14 cellular contexts compared by ENCODE assay signal in genomic region chr11:93734427-93735222, GRCh38. TPM values are rescaled to one million over a fixed set of nuclear protein-coding genes. Genes with fewer than 3 reads are reported as not detected.
A peak's percentile ranks its signal among the peaks of the same experiment; 100 is the strongest.
DNase-seq lines count a peak whose midpoint lies in the region; ATAC-seq, FAIRE-seq and TF ChIP-seq lines count a peak whose summit lies in the region.
"Had no signal": no experiment of that assay in that cellular context is flagged by ENCODE, and none has a peak within 500 bp of the region (broad histone marks: within the 10 kb centered on the region; RNA-seq: fewer than 3 reads in every experiment).

No MANE protein-coding gene starts in this region.

- H3K4me3 ChIP-seq in OCI-LY1 (ENCODE audit: low read depth, low read length, poor library complexity, severe bottlenecking) (no peak overlapping the region), K562 (no peak overlapping the region), skeletal muscle satellite cell (ENCODE audit: low read length) (no peak overlapping the region), prostate gland (no peak overlapping the region)
- H3K4me3 ChIP-seq: sigmoid colon had no signal

- ATAC-seq in K562 (peak; percentile 16), HG02763 (IDR thresholded peaks at IDR 0.05; ENCODE audit: unreplicated experiment) (no peak), HG03045 (IDR thresholded peaks at IDR 0.05; ENCODE audit: unreplicated experiment) (no peak)

- H3K79me2 ChIP-seq in OCI-LY1 (ENCODE audit: insufficient read depth, low read length) = peaks cover 40% of the 10 kb centered on the region
- peaks cover 76% of the 10 kb centered on the region for H3K79me2 ChIP-seq in K562 (ENCODE audit: control insufficient read depth, insufficient read depth, low read length)

- H3K9me3 ChIP-seq in OCI-LY1 (ENCODE audit: low read length) (no peaks in the 10 kb centered on the region), K562 (replicated peaks; ENCODE audit: control insufficient read depth, insufficient read depth, low read depth, low read length) (no peaks in the 10 kb centered on the region), skeletal muscle satellite cell (replicated peaks; ENCODE audit: low read length) (no peaks in the 10 kb centered on the region), prostate gland (no peaks in the 10 kb centered on the region)
- H3K9me3 ChIP-seq: BE2C, sigmoid colon had no signal

- TF ChIP-seq CTCF in OCI-LY1 (IDR thresholded peaks at IDR 0.05; ENCODE audit: low read length) = no peak
- no peak for TF ChIP-seq CTCF in K562 (IDR thresholded peaks at IDR 0.05 in 2 of 3, conservative IDR thresholded peaks at IDR 0.05 in 1 of 3; ENCODE audit: insufficient read depth in 2 of 3, low read depth in 1 of 3, low read length in 3 of 3)
- no peak for TF ChIP-seq CTCF in prostate gland (IDR thresholded peaks at IDR 0.05)

- no peak for DNase-seq in activated T-cell treated with anti-CD3 and anti-CD28 coated beads, Interleukin-2, amount 50 U/mL, for 24 hours
- DNase-seq in activated T-cell treated with anti-CD3 and anti-CD28 coated beads for 4 hours (no peak), K562 (ENCODE audit: extremely low read depth in 1 of 4, low spot score in 3 of 4) (no peak), prostate gland (ENCODE audit: low spot score) (no peak)
- DNase-seq: BE2C, brain microvascular endothelial cell, NCI-H1105, NCI-H748 treated with DMSO at 0.1 percent for 48 hours, sigmoid colon, trophoblast cell had no signal

- no peaks in the 10 kb centered on the region for H3K27me3 Mint-ChIP-seq in activated T-cell treated with anti-CD3 and anti-CD28 coated beads, Interleukin-2, amount 50 U/mL, for 24 hours

- no peaks in the 10 kb centered on the region for H3K9me3 Mint-ChIP-seq in activated T-cell treated with anti-CD3 and anti-CD28 coated beads, Interleukin-2, amount 50 U/mL, for 24 hours

- H3K27me3 ChIP-seq in OCI-LY1 (ENCODE audit: insufficient read depth, low read length) (no peaks in the 10 kb centered on the region), K562 (ENCODE audit: control insufficient read depth in 2 of 2, insufficient read depth in 2 of 2, low read length in 2 of 2) (no peaks in the 10 kb centered on the region), skeletal muscle satellite cell (ENCODE audit: control insufficient read depth, insufficient read depth, low read length) (no peaks in the 10 kb centered on the region), prostate gland (replicated peaks; ENCODE audit: insufficient read depth) (no peaks in the 10 kb centered on the region)
- H3K27me3 ChIP-seq: BE2C, brain microvascular endothelial cell, sigmoid colon had no signal

- peak overlapping the region; percentile 100 for H3K4me3 Mint-ChIP-seq in activated T-cell treated with anti-CD3 and anti-CD28 coated beads, Interleukin-2, amount 50 U/mL, for 24 hours

- no peaks in the 10 kb centered on the region for H3K9me1 ChIP-seq in K562 (ENCODE audit: control insufficient read depth, insufficient read depth, low read length)

- H3K4me1 ChIP-seq in OCI-LY1 (ENCODE audit: insufficient read depth, low read length, severe bottlenecking) = peaks cover 60% of the 10 kb centered on the region
- H3K4me1 ChIP-seq in K562 (replicated peaks in 1 of 2; ENCODE audit: control insufficient read depth in 2 of 2, insufficient read depth in 2 of 2, low read length in 2 of 2) = no peaks in the 10 kb centered on the region; a peak in 3 of 5 replicates
- H3K4me1 ChIP-seq in skeletal muscle satellite cell (ENCODE audit: control insufficient read depth, insufficient read depth, low read length) = peaks cover 45% of the 10 kb centered on the region
- peaks cover 3% of the 10 kb centered on the region for H3K4me1 ChIP-seq in prostate gland (replicated peaks)
- H3K4me1 ChIP-seq: BE2C had no signal

- H3K36me3 Mint-ChIP-seq in activated T-cell treated with anti-CD3 and anti-CD28 coated beads, Interleukin-2, amount 50 U/mL, for 24 hours (ENCODE audit: low read depth) = peaks cover 100% of the 10 kb centered on the region

- H4K20me1 ChIP-seq in OCI-LY1 (ENCODE audit: insufficient read depth, low read length) (peaks cover 3% of the 10 kb centered on the region; the same call in 1 of the 2 replicates), K562 (replicated peaks; ENCODE audit: control insufficient read depth, insufficient read depth, low read length) (peaks cover 4% of the 10 kb centered on the region)

- H3K27ac ChIP-seq in OCI-LY1 (ENCODE audit: low read depth, low read length, poor library complexity, severe bottlenecking) = no peak overlapping the region
- H3K27ac ChIP-seq in K562 (ENCODE audit: extremely low read depth, low read depth, low read length) = no peak overlapping the region
- no peak overlapping the region for H3K27ac ChIP-seq in prostate gland
- H3K27ac ChIP-seq: brain microvascular endothelial cell, sigmoid colon had no signal

- H3K36me3 ChIP-seq in OCI-LY1 (ENCODE audit: insufficient read depth, low read length) (peaks cover 100% of the 10 kb centered on the region), K562 (ENCODE audit: control insufficient read depth, insufficient read depth, low read length) (peaks cover 100% of the 10 kb centered on the region), skeletal muscle satellite cell (ENCODE audit: insufficient read depth, low read length) (peaks cover 99% of the 10 kb centered on the region), prostate gland (peaks cover 3 to 5% of the 10 kb centered on the region in 2 donors)

- no peak for FAIRE-seq in K562 (lab: Jason Lieb, UNC)

- WGBS in K562 (ENCODE audit: insufficient coverage, low coverage, missing lambda C conversion rate) = 67% methylated on average over 1 of the region's 1 CpG
- 90% methylated on average over 1 of the region's 1 CpG for WGBS in prostate gland

- 0 out of 2 replicates have a peak overlapping the region, but pooled peaks have one; percentile 22 for H3K4me2 ChIP-seq in OCI-LY1 (ENCODE audit: low read length)
- 0 out of 2 replicates have a peak overlapping the region, but pooled peaks have one; percentile 8 for H3K4me2 ChIP-seq in K562 (ENCODE audit: insufficient read depth, low read length)
- H3K4me2 ChIP-seq in skeletal muscle satellite cell (ENCODE audit: low read length) = peak overlapping the region; percentile 27

- H3K27ac Mint-ChIP-seq in activated T-cell treated with anti-CD3 and anti-CD28 coated beads, Interleukin-2, amount 50 U/mL, for 24 hours = peak overlapping the region; percentile 90

- H3K9ac ChIP-seq in OCI-LY1 (ENCODE audit: low read length) (no peak overlapping the region), K562 (ENCODE audit: insufficient read depth in 1 of 2, low read depth in 2 of 2, low read length in 2 of 2) (peak overlapping the region in 1 of 2 experiments; percentile 12; a peak in 1 of 4 replicates), skeletal muscle satellite cell (ENCODE audit: low read depth, low read length) (peak overlapping the region; percentile 12)

- no TSS peak for BruUV-seq in K562 (replicated peaks; lab: Mats Ljungman, UMichigan)

- TF ChIP-seq POLR2A in K562 (conservative IDR thresholded peaks at IDR 0.05) (peak; percentile 69), prostate gland (IDR thresholded peaks at IDR 0.05) (no peak)

- in situ Hi-C loops in K562 (cut with MboI) = no loop called here

- TF ChIP-seq RAD21 in K562 (CRISPR knock-in tag; conservative IDR thresholded peaks at IDR 0.05 in 1 of 2, IDR thresholded peaks at IDR 0.05 in 1 of 2) = no peak

- peaks cover 67% of the 10 kb centered on the region for H3K4me1 Mint-ChIP-seq in activated T-cell treated with anti-CD3 and anti-CD28 coated beads, Interleukin-2, amount 50 U/mL, for 24 hours (ENCODE audit: low read depth)

- peaks cover 24% of the 10 kb centered on the region; the same call in 1 of the 2 replicates for H3F3A ChIP-seq in OCI-LY1 (ENCODE audit: insufficient read depth, low read length)

- intact Hi-C loops in K562 (cut with micrococcal nuclease) (no loop called here), prostate gland (cut with DNase I) (no loop called here)

- no peak for TF ChIP-seq EP300 in K562 (IDR thresholded peaks at IDR 0.05; ENCODE audit: low read length)

- H2AFZ ChIP-seq in OCI-LY1 (ENCODE audit: low read length) = no peak overlapping the region
- no peak overlapping the region for H2AFZ ChIP-seq in K562 (ENCODE audit: low read depth, low read length)

- CTCF ChIA-PET in K562 (lab: Yijun Ruan, JAX; ENCODE audit: low intra/inter-chr PET ratio) = no interaction called here

- POLR2A ChIA-PET in K562 (lab: Yijun Ruan, JAX) = interaction anchor here (0.6 to 1.2 kb wide), 3 partner anchors 13 to 419 kb away, joined by 3 to 5 read pairs (median 3); no protein-coding TSS in a partner anchor

- H3K9me2 ChIP-seq in OCI-LY1 (ENCODE audit: low read depth, low read length) = no peaks in the 10 kb centered on the region

RNA-seq across cellular contexts. Expression of gene TAF1D, which starts 6.7 kb away (rescaled TPM):
- total RNA-seq in K562 (2011; cell fraction: chromatin; rRNA removed; ENCODE audit: low replicate concordance) = 288 and 1,250 TPM in 2 replicates
- 323 and 380 TPM in 2 replicates for total RNA-seq in K562 (2011; cell fraction: nucleolus; rRNA removed)
- 528 and 703 TPM in 2 replicates for total RNA-seq in K562 (2011; cell fraction: nucleoplasm; rRNA removed)
- 155 and 182 TPM in 2 replicates for total RNA-seq in K562 (2014; rRNA removed)
- 313 and 326 TPM in 2 replicates for total RNA-seq in K562 (2014; rRNA removed; fragmentation: Illumina TruSeq; extraction: Trizol)
- 301 and 347 TPM in 2 replicates for total RNA-seq in K562 (2015; rRNA removed; fragmentation: Illumina TruSeq; extraction: Trizol)
- 189 and 193 TPM in 2 replicates for total RNA-seq in K562 (2021)
- 208 and 270 TPM in 2 replicates for polyA plus RNA-seq in K562 (2011; rRNA removed)
- 21.9 and 72.7 TPM in 2 replicates for polyA plus RNA-seq in K562 (2011; cell fraction: cytosol; rRNA removed)
- 340 and 474 TPM in 2 replicates for polyA plus RNA-seq in K562 (2011; cell fraction: nucleus; rRNA removed)
- 127 and 137 TPM in 2 replicates for polyA plus RNA-seq in K562 (2012)
- polyA plus RNA-seq in K562 (2014; fragmentation: Illumina TruSeq; extraction: Trizol) = 203 and 250 TPM in 2 replicates
- 100 to 1,000 TPM; 122 to 123 TPM for polyA plus RNA-seq in K562 (2014; fragmentation: Nextera tagmentation; extraction: Ambion mirVana)
- 245 and 293 TPM in 2 replicates for polyA plus RNA-seq in K562 (2014; rRNA removed)
- polyA minus RNA-seq in K562 (2011; rRNA and poly(A)+ RNA removed) = 237 and 271 TPM in 2 replicates
- polyA minus RNA-seq in K562 (2011; cell fraction: cytosol; rRNA and poly(A)+ RNA removed) = 59.7 and 102 TPM in 2 replicates
- polyA minus RNA-seq in K562 (2011; cell fraction: nucleus; rRNA and poly(A)+ RNA removed) = 469 and 813 TPM in 2 replicates
- 157 and 165 TPM in 2 replicates for total RNA-seq in skeletal muscle satellite cell (2012; rRNA removed)
- 10 to 100 TPM; 39.3 to 53.0 TPM for total RNA-seq in prostate gland

RNA-seq across cellular contexts. Expression of gene C11orf54, which starts 6.8 kb away (rescaled TPM):
- total RNA-seq in K562 (2011; cell fraction: chromatin; rRNA removed; ENCODE audit: low replicate concordance) = 16.6 and 50.4 TPM in 2 replicates
- 8.3 and 11.8 TPM in 2 replicates for total RNA-seq in K562 (2011; cell fraction: nucleolus; rRNA removed)
- 15.0 and 27.5 TPM in 2 replicates for total RNA-seq in K562 (2011; cell fraction: nucleoplasm; rRNA removed)
- 12.0 and 13.4 TPM in 2 replicates for total RNA-seq in K562 (2014; rRNA removed)
- 23.1 and 30.5 TPM in 2 replicates for total RNA-seq in K562 (2014; rRNA removed; fragmentation: Illumina TruSeq; extraction: Trizol)
- 15.3 and 16.8 TPM in 2 replicates for total RNA-seq in K562 (2015; rRNA removed; fragmentation: Illumina TruSeq; extraction: Trizol)
- total RNA-seq in K562 (2021) = 13.1 and 15.6 TPM in 2 replicates
- polyA plus RNA-seq in K562 (2011; rRNA removed) = 26.7 and 33.0 TPM in 2 replicates
- polyA plus RNA-seq in K562 (2011; cell fraction: cytosol; rRNA removed) = 4.4 and 11.8 TPM in 2 replicates
- 11.0 and 29.8 TPM in 2 replicates for polyA plus RNA-seq in K562 (2011; cell fraction: nucleus; rRNA removed)
- 13.4 and 23.0 TPM in 2 replicates for polyA plus RNA-seq in K562 (2012)
- 24.3 and 25.0 TPM in 2 replicates for polyA plus RNA-seq in K562 (2014; fragmentation: Illumina TruSeq; extraction: Trizol)
- 10 to 100 TPM; 31.5 to 31.7 TPM for polyA plus RNA-seq in K562 (2014; fragmentation: Nextera tagmentation; extraction: Ambion mirVana)
- polyA plus RNA-seq in K562 (2014; rRNA removed) = 15.9 and 18.3 TPM in 2 replicates
- 19.7 and 24.9 TPM in 2 replicates for polyA minus RNA-seq in K562 (2011; rRNA and poly(A)+ RNA removed)
- polyA minus RNA-seq in K562 (2011; cell fraction: cytosol; rRNA and poly(A)+ RNA removed) = 8.9 and 11.4 TPM in 2 replicates
- 4.7 and 9.4 TPM in 2 replicates for polyA minus RNA-seq in K562 (2011; cell fraction: nucleus; rRNA and poly(A)+ RNA removed)
- 9.0 and 15.7 TPM in 2 replicates for total RNA-seq in skeletal muscle satellite cell (2012; rRNA removed)
- total RNA-seq in prostate gland = 10 to 100 TPM; 43.8 to 72.8 TPM

RNA-seq across cellular contexts. Expression of gene MED17, which starts 49.5 kb away (rescaled TPM):
- total RNA-seq in K562 (2011; cell fraction: chromatin; rRNA removed; ENCODE audit: low replicate concordance) = 55.0 and 121 TPM in 2 replicates
- 36.2 and 37.2 TPM in 2 replicates for total RNA-seq in K562 (2011; cell fraction: nucleolus; rRNA removed)
- 65.5 and 106 TPM in 2 replicates for total RNA-seq in K562 (2011; cell fraction: nucleoplasm; rRNA removed)
- total RNA-seq in K562 (2014; rRNA removed) (29.8 and 30.7 TPM in 2 replicates), K562 (2014; rRNA removed; fragmentation: Illumina TruSeq; extraction: Trizol) (34.5 and 35.1 TPM in 2 replicates), K562 (2015; rRNA removed; fragmentation: Illumina TruSeq; extraction: Trizol) (31.5 and 32.4 TPM in 2 replicates), K562 (2021) (34.7 and 35.0 TPM in 2 replicates), prostate gland (10 to 100 TPM; 22.4 to 31.4 TPM)
- polyA plus RNA-seq in K562 (2011; rRNA removed) (20.3 and 22.0 TPM in 2 replicates), K562 (2014; fragmentation: Illumina TruSeq; extraction: Trizol) (22.1 and 26.8 TPM in 2 replicates), K562 (2014; fragmentation: Nextera tagmentation; extraction: Ambion mirVana) (1 to 10 TPM; 6.7 to 7.7 TPM), K562 (2014; rRNA removed) (21.5 and 21.7 TPM in 2 replicates)
- 7.8 and 8.2 TPM in 2 replicates for polyA plus RNA-seq in K562 (2011; cell fraction: cytosol; rRNA removed)
- 31.3 and 40.5 TPM in 2 replicates for polyA plus RNA-seq in K562 (2011; cell fraction: nucleus; rRNA removed)
- 12.7 and 15.4 TPM in 2 replicates for polyA plus RNA-seq in K562 (2012)
- 30.5 and 37.4 TPM in 2 replicates for polyA minus RNA-seq in K562 (2011; rRNA and poly(A)+ RNA removed)
- 11.0 and 14.2 TPM in 2 replicates for polyA minus RNA-seq in K562 (2011; cell fraction: cytosol; rRNA and poly(A)+ RNA removed)
- polyA minus RNA-seq in K562 (2011; cell fraction: nucleus; rRNA and poly(A)+ RNA removed) = 36.9 and 49.5 TPM in 2 replicates
- total RNA-seq in skeletal muscle satellite cell (2012; rRNA removed) = 25.6 and 28.9 TPM in 2 replicates
